Comparison of ENCODE assay signal across 8 cellular contexts in genomic region chr9:77764894-77765780, GRCh38.
DNase-seq lines count a peak whose midpoint lies in the region; ATAC-seq, FAIRE-seq and TF ChIP-seq lines count a peak whose summit lies in the region.

No MANE protein-coding gene starts in this region.

- H3K4me1 Mint-ChIP-seq in activated CD8-positive, alpha-beta T cell treated with anti-CD3 and anti-CD28 coated beads for 36 hours (ENCODE audit: low read depth) = peaks cover 2% of the 10 kb centered on the region
- no peaks in the 10 kb centered on the region for H3K4me1 Mint-ChIP-seq in activated CD8-positive, alpha-beta T cell treated with anti-CD3 and anti-CD28 coated beads, Interleukin-2, amount 10 ng/mL, durations not matched to agents 7 days and 5 days (ENCODE audit: low read depth)

- no peaks in the 10 kb centered on the region for H3K27me3 ChIP-seq in upper lobe of right lung

- H3K36me3 Mint-ChIP-seq in activated CD8-positive, alpha-beta T cell treated with anti-CD3 and anti-CD28 coated beads for 36 hours (ENCODE audit: low read depth) = peaks cover 7% of the 10 kb centered on the region
- peaks cover 5% of the 10 kb centered on the region for H3K36me3 Mint-ChIP-seq in activated CD8-positive, alpha-beta T cell treated with anti-CD3 and anti-CD28 coated beads, Interleukin-2, amount 10 ng/mL, durations not matched to agents 7 days and 5 days (ENCODE audit: low read depth)

- peak; percentile 36 for TF ChIP-seq CTCF in activated CD8-positive, alpha-beta T cell treated with anti-CD3 and anti-CD28 coated beads for 36 hours (IDR thresholded peaks at IDR 0.05)
- TF ChIP-seq CTCF in upper lobe of right lung (IDR thresholded peaks at IDR 0.05) = peak; percentile 54

- intact Hi-C loops in activated CD8-positive, alpha-beta T cell treated with anti-CD3 and anti-CD28 coated beads for 36 hours (cut with micrococcal nuclease) = no loop called here
- intact Hi-C loops in upper lobe of right lung (cut with DNase I) = no loop called here

- H3K27me3 Mint-ChIP-seq in activated CD8-positive, alpha-beta T cell treated with anti-CD3 and anti-CD28 coated beads for 36 hours = no peaks in the 10 kb centered on the region
- no peaks in the 10 kb centered on the region for H3K27me3 Mint-ChIP-seq in activated CD8-positive, alpha-beta T cell treated with anti-CD3 and anti-CD28 coated beads, Interleukin-2, amount 10 ng/mL, durations not matched to agents 7 days and 5 days (ENCODE audit: low read depth)

- H3K36me3 ChIP-seq in upper lobe of right lung = no peaks in the 10 kb centered on the region

- no peaks in the 10 kb centered on the region for H3K9me3 ChIP-seq in upper lobe of right lung

- POLR2A ChIA-PET in activated CD8-positive, alpha-beta T cell treated with anti-CD3 and anti-CD28 coated beads for 36 hours (lab: Charles Lee) = interaction anchor here (0.6 kb wide), 2 partner anchors 525 to 667 kb away, joined by 3 to 4 read pairs; no protein-coding TSS in a partner anchor
- POLR2A ChIA-PET in activated CD8-positive, alpha-beta T cell treated with anti-CD3 and anti-CD28 coated beads, Interleukin-2, amount 10 ng/mL, durations not matched to agents 7 days and 5 days (lab: Charles Lee) = no interaction called here

- no peak overlapping the region for H3K27ac Mint-ChIP-seq in activated CD8-positive, alpha-beta T cell treated with anti-CD3 and anti-CD28 coated beads for 36 hours
- no peak overlapping the region for H3K27ac Mint-ChIP-seq in activated CD8-positive, alpha-beta T cell treated with anti-CD3 and anti-CD28 coated beads, Interleukin-2, amount 10 ng/mL, durations not matched to agents 7 days and 5 days

- CTCF ChIA-PET in activated CD8-positive, alpha-beta T cell treated with anti-CD3 and anti-CD28 coated beads for 36 hours (lab: Charles Lee) = interaction anchor here (0.6 to 1.6 kb wide), 4 partner anchors 14 to 68 kb away, joined by 3 to 5 read pairs (median 3); no protein-coding TSS in a partner anchor
- CTCF ChIA-PET in activated CD8-positive, alpha-beta T cell treated with anti-CD3 and anti-CD28 coated beads, Interleukin-2, amount 10 ng/mL, durations not matched to agents 7 days and 5 days (lab: Charles Lee) = interaction anchor here (2.5 to 3.5 kb wide), 2 partner anchors 13 to 331 kb away, joined by 11 to 12 read pairs; no protein-coding TSS in a partner anchor

- no peaks in the 10 kb centered on the region for H3K4me1 ChIP-seq in upper lobe of right lung

- no peak overlapping the region for H3K4me3 Mint-ChIP-seq in activated CD8-positive, alpha-beta T cell treated with anti-CD3 and anti-CD28 coated beads for 36 hours
- H3K4me3 Mint-ChIP-seq in activated CD8-positive, alpha-beta T cell treated with anti-CD3 and anti-CD28 coated beads, Interleukin-2, amount 10 ng/mL, durations not matched to agents 7 days and 5 days = no peak overlapping the region

- no peak overlapping the region for H3K27ac ChIP-seq in upper lobe of right lung

- DNase-seq in activated CD8-positive, alpha-beta T cell treated with anti-CD3 and anti-CD28 coated beads for 36 hours = no peak
- no peak for DNase-seq in activated CD8-positive, alpha-beta T cell treated with anti-CD3 and anti-CD28 coated beads, Interleukin-2, amount 10 ng/mL, durations not matched to agents 7 days and 5 days
- DNase-seq in RPMI7951 (ENCODE audit: low read depth) (peak; percentile 54), fibroblast of the conjunctiva (ENCODE audit: low read depth) (peak; percentile 68), upper lobe of right lung (no peak), GM19239 (ENCODE audit: insufficient read length, low spot score) (no peak)
- no peak for DNase-seq in activated CD4-positive, alpha-beta T cell treated with anti-CD3 and anti-CD28 coated beads, Interleukin-2, amount 50 U/mL, for 1 hour

- H3K4me3 ChIP-seq in upper lobe of right lung = no peak overlapping the region

- no peak for FAIRE-seq in GM19239 (lab: Jason Lieb, UNC)

- H3K9me3 Mint-ChIP-seq in activated CD8-positive, alpha-beta T cell treated with anti-CD3 and anti-CD28 coated beads for 36 hours = peaks cover 2% of the 10 kb centered on the region
- H3K9me3 Mint-ChIP-seq in activated CD8-positive, alpha-beta T cell treated with anti-CD3 and anti-CD28 coated beads, Interleukin-2, amount 10 ng/mL, durations not matched to agents 7 days and 5 days (ENCODE audit: insufficient read depth) = no peaks in the 10 kb centered on the region

- no peak for ATAC-seq in activated CD8-positive, alpha-beta T cell treated with anti-CD3 and anti-CD28 coated beads for 36 hours
- no peak for ATAC-seq in activated CD8-positive, alpha-beta T cell treated with anti-CD3 and anti-CD28 coated beads, Interleukin-2, amount 10 ng/mL, durations not matched to agents 7 days and 5 days
- ATAC-seq in upper lobe of right lung (peak; percentile 45), HG03432 (IDR thresholded peaks at IDR 0.05; ENCODE audit: unreplicated experiment) (no peak)

Comparison
In these comparisons a context has a peak if more than half of its experiments do, and no peak if none do; other contexts are left out.
1. DNase-seq: peak in RPMI7951 (single experiment) and fibroblast of the conjunctiva (single experiment); none in activated CD8-positive, alpha-beta T cell treated with anti-CD3 and anti-CD28 coated beads for 36 hours (single experiment), activated CD8-positive, alpha-beta T cell treated with anti-CD3 and anti-CD28 coated beads, Interleukin-2, amount 10 ng/mL, durations not matched to agents 7 days and 5 days (single experiment), upper lobe of right lung (single experiment), GM19239 (single experiment) and activated CD4-positive, alpha-beta T cell treated with anti-CD3 and anti-CD28 coated beads, Interleukin-2, amount 50 U/mL, for 1 hour (single experiment).